Comparison of ENCODE assay signal across 8 cellular contexts in genomic region chr4:185472063-185472542, GRCh38. TPM values are rescaled to one million over a fixed set of nuclear protein-coding genes. Genes with fewer than 3 reads are reported as not detected.
DNase-seq lines count a peak whose midpoint lies in the region; ATAC-seq, FAIRE-seq and TF ChIP-seq lines count a peak whose summit lies in the region.

No MANE protein-coding gene starts in this region.

- H3K4me2 ChIP-seq in H1 (ENCODE audit: insufficient read depth in 1 of 2, low read depth in 2 of 2, low read length in 2 of 2) = peak overlapping the region; percentile 54 to 80

- peak overlapping the region in 2 of 4 experiments; percentile 34 to 53; a peak in 4 of 7 replicates for H3K9ac ChIP-seq in H1 (replicated peaks in 1 of 4; ENCODE audit: extremely low read depth in 1 of 4, low read depth in 3 of 4, low read length in 3 of 4)

- no peaks in the 10 kb centered on the region for H3K79me1 ChIP-seq in H1 (ENCODE audit: low read depth, low read length)

- CTCF ChIA-PET in H1 (lab: Charles Lee; ENCODE audit: partially characterized antibody) = interaction anchor here (0.7 to 1.4 kb wide), 6 partner anchors 47 to 665 kb away, joined by 3 to 5 read pairs (median 3); no protein-coding TSS in a partner anchor

- H2BK15ac ChIP-seq in H1 (ENCODE audit: low read length) = no peak overlapping the region

- H3K36me3 ChIP-seq in H1 (ENCODE audit: control insufficient read depth in 2 of 4, insufficient read depth in 4 of 4, low read length in 3 of 4) = no peaks in the 10 kb centered on the region
- H3K36me3 ChIP-seq in pancreas = no peaks in the 10 kb centered on the region
- no peaks in the 10 kb centered on the region for H3K36me3 ChIP-seq in adrenal gland (replicated peaks in 1 of 2)

- intact Hi-C loops in pancreas (cut with DNase I) (loop anchor here in 1 of 3 donors (10.0 kb wide), 1 partner anchor 123 kb away; no protein-coding TSS in a partner anchor), adrenal gland (cut with DNase I) (loop anchor here (5.0 to 10.0 kb wide), 2 partner anchors 103 to 125 kb away; no protein-coding TSS in a partner anchor)

- no peak overlapping the region for H4K91ac ChIP-seq in H1 (replicated peaks; ENCODE audit: insufficient read length, low read length)

- TF ChIP-seq CTCF in GM12864 (IDR thresholded peaks at IDR 0.05; ENCODE audit: low read depth, low read length, missing control alignments) (no peak), H1 (IDR thresholded peaks at IDR 0.05; ENCODE audit: control extremely low read depth in 1 of 3, insufficient read depth in 1 of 3, low read depth in 1 of 3, low read length in 3 of 3) (no peak), pancreas (IDR thresholded peaks at IDR 0.05) (no peak), adrenal gland (IDR thresholded peaks at IDR 0.05) (no peak)

- H3K27ac ChIP-seq in H1 (ENCODE audit: low read depth, low read length) (no peak overlapping the region), pancreas (no peak overlapping the region), adrenal gland (no peak overlapping the region)

- H3K79me2 ChIP-seq in H1 (ENCODE audit: control insufficient read depth in 1 of 2, insufficient read depth in 2 of 2, low read length in 2 of 2) = no peaks in the 10 kb centered on the region

- H2BK120ac ChIP-seq in H1 (replicated peaks; ENCODE audit: low read depth, low read length) = no peak overlapping the region

- H2BK12ac ChIP-seq in H1 (ENCODE audit: low read depth, low read length) = no peak overlapping the region

- H4K5ac ChIP-seq in H1 (ENCODE audit: insufficient read length, low read depth, low read length) = no peak overlapping the region

- H2BK5ac ChIP-seq in H1 (ENCODE audit: low read depth, low read length) = no peak overlapping the region

- H3K56ac ChIP-seq in H1 (replicated peaks; ENCODE audit: insufficient read length, low read depth, low read length) = no peak overlapping the region

- peaks cover 5% of the 10 kb centered on the region for H3K23me2 ChIP-seq in H1 (ENCODE audit: low read depth, low read length)

- 0 out of 2 replicates have a peak overlapping the region, but pooled peaks have one; percentile 35 for H2AFZ ChIP-seq in H1 (ENCODE audit: low read length)

- peaks cover 0 to 4% (median 0%) of the 10 kb centered on the region in 4 experiments; a peak in 2 of 7 replicates for H3K27me3 ChIP-seq in H1 (replicated peaks in 1 of 4; ENCODE audit: control insufficient read depth in 3 of 4, extremely low read depth in 1 of 4, insufficient read depth in 3 of 4, low read length in 3 of 4)
- H3K27me3 ChIP-seq in pancreas = no peaks in the 10 kb centered on the region
- no peaks in the 10 kb centered on the region for H3K27me3 ChIP-seq in adrenal gland

- no peak for TF ChIP-seq POLR2A in H1 (IDR thresholded peaks at IDR 0.05; ENCODE audit: control extremely low read depth in 1 of 2, low read depth in 2 of 2, low read length in 2 of 2)
- no peak for TF ChIP-seq POLR2A in adrenal gland (IDR thresholded peaks at IDR 0.05)

- no peaks in the 10 kb centered on the region for H4K20me1 ChIP-seq in H1 (replicated peaks in 1 of 2; ENCODE audit: control insufficient read depth in 1 of 2, insufficient read depth in 2 of 2, low read length in 2 of 2)

- no peak overlapping the region for H3K23ac ChIP-seq in H1 (ENCODE audit: insufficient read length)

- 0 out of 2 replicates have a peak overlapping the region, but pooled peaks have one; percentile 2 for H3K18ac ChIP-seq in H1 (ENCODE audit: extremely low read depth, low read length)

- peak overlapping the region; percentile 94 for H3K4me3 ChIP-seq in GM12864 (ENCODE audit: low read depth, low read length)
- H3K4me3 ChIP-seq in Jurkat, Clone E6-1 (ENCODE audit: low read length) = peak overlapping the region; percentile 54
- peak overlapping the region; percentile 56 to 92 (median 74) for H3K4me3 ChIP-seq in H1 (ENCODE audit: extremely low read depth in 1 of 4, insufficient read depth in 2 of 4, low read depth in 3 of 4, low read length in 4 of 4)
- peak overlapping the region; percentile 80 to 95 (median 87) for H3K4me3 ChIP-seq in pancreas
- peak overlapping the region in 2 of 4 donors; percentile 72 to 81 for H3K4me3 ChIP-seq in adrenal gland

- POLR2A ChIA-PET in H1 (lab: Charles Lee; ENCODE audit: partially characterized antibody) = interaction anchor here (0.8 kb wide), 1 partner anchor 9 kb away, joined by 3 read pairs; no protein-coding TSS in a partner anchor

- H3K14ac ChIP-seq in H1 (ENCODE audit: insufficient read length) = no peak overlapping the region

- H2BK20ac ChIP-seq in H1 (ENCODE audit: low read length) = no peak overlapping the region

- DNase-seq in GM12864 (ENCODE audit: low read depth) (no peak), H1 (ENCODE audit: low read depth in 1 of 2, low spot score in 2 of 2) (no peak), pancreas (no peak), cerebellar nuclear complex (lab: John Stamatoyannopoulos, UW) (no peak), adrenal gland (no peak)
- DNase-seq in Jurkat, Clone E6-1 (ENCODE audit: low read depth, low spot score) = no peak
- DNase-seq in activated CD4-positive, alpha-beta T cell treated with anti-CD3 and anti-CD28 coated beads, Interleukin-2, amount 50 U/mL, for 1 hour = no peak

- no peak overlapping the region for H4K8ac ChIP-seq in H1 (ENCODE audit: extremely low read depth, insufficient read depth, low read length)

- H3K9me3 ChIP-seq in H1 (ENCODE audit: insufficient read depth in 2 of 2, low read depth in 1 of 2, low read length in 1 of 2) = no peaks in the 10 kb centered on the region
- no peaks in the 10 kb centered on the region for H3K9me3 ChIP-seq in pancreas
- H3K9me3 ChIP-seq in adrenal gland (replicated peaks in 1 of 3) = no peaks in the 10 kb centered on the region

- ATAC-seq in pancreas = no peak
- no peak for ATAC-seq in HG02884 (IDR thresholded peaks at IDR 0.05; ENCODE audit: unreplicated experiment)

- no peak overlapping the region for H3K4ac ChIP-seq in H1 (replicated peaks; ENCODE audit: insufficient read length, low read depth, low read length)

- no peak for TF ChIP-seq RAD21 in H1 (IDR thresholded peaks at IDR 0.05 in 1 of 2, conservative IDR thresholded peaks at IDR 0.05 in 1 of 2; ENCODE audit: low read depth in 2 of 2, low read length in 2 of 2)

- H2AK5ac ChIP-seq in H1 (ENCODE audit: low read depth, low read length) = no peak overlapping the region

- peaks cover 0 to 3% (median under 1%) of the 10 kb centered on the region in 4 experiments; a peak in 4 of 7 replicates for H3K4me1 ChIP-seq in H1 (replicated peaks in 1 of 4; ENCODE audit: control insufficient read depth in 3 of 4, insufficient read depth in 4 of 4, low read length in 3 of 4)
- H3K4me1 ChIP-seq in pancreas = peaks cover 0 to 4% (median 0%) of the 10 kb centered on the region in 3 donors
- H3K4me1 ChIP-seq in adrenal gland (replicated peaks in 1 of 2) = peaks cover 0 to 4% of the 10 kb centered on the region in 2 donors

- WGBS in H1 (ENCODE audit: extremely low coverage in 1 of 2, insufficient coverage in 1 of 2, insufficient read length in 1 of 2, insufficient replicate concordance in 2 of 2, low coverage in 1 of 2, low lambda C conversion rate in 2 of 2, missing lambda C conversion rate in 1 of 2), 2 experiments = 44% methylated on average over 11 of the region's 11 CpGs; no CpG with 5 or more reads in 1 of the 2 experiments
- 43 to 44% methylated on average over 11 of the region's 11 CpGs for WGBS in pancreas, 2 donors
- 21 to 33% (median 28%) methylated on average over 11 of the region's 11 CpGs for WGBS in adrenal gland, 4 donors

- FAIRE-seq in H1 (lab: Jason Lieb, UNC) (peak; percentile 19), pancreas (lab: Jason Lieb, UNC) (no peak)

- no peak for TF ChIP-seq EP300 in H1 (IDR thresholded peaks at IDR 0.05; ENCODE audit: borderline replicate concordance in 1 of 2, low read depth in 2 of 2, low read length in 2 of 2)

TF ChIP-seq in H1, 55 proteins besides CTCF, POLR2A, EP300 and RAD21:
- TF ChIP-seq KDM5A (IDR thresholded peaks at IDR 0.05; ENCODE audit: low read length) = no peak
- no peak for TF ChIP-seq MAX (IDR thresholded peaks at IDR 0.05)
- no peak for TF ChIP-seq POLR2AphosphoS5 (IDR thresholded peaks at IDR 0.05; ENCODE audit: low read depth, low read length)
- TF ChIP-seq PHF8 (conservative IDR thresholded peaks at IDR 0.05; ENCODE audit: low read depth, low read length) = 0 out of 2 replicates have a peak, but pooled peaks have one; percentile 6

RNA-seq across cellular contexts. Expression of gene CCDC110, which starts 0.6 kb away (rescaled TPM):
- not detected for polyA plus RNA-seq in Jurkat, Clone E6-1 (2012; ENCODE audit: insufficient read depth, insufficient read length)
- 2.5 and 3.1 TPM in 2 replicates for total RNA-seq in H1 (2021; fragmentation: NEBNext Ultra II Directional; extraction: Animal tissue kit (Norgen Biotek cat#: 25700))
- polyA plus RNA-seq in H1 (2011; rRNA removed) (0.33 and 0.36 TPM in 2 replicates), pancreas (1 to 10 TPM; 4.1 to 6.2 TPM), adrenal gland (1 to 10 TPM in 1 of 3 donors, under 1 TPM in 2; 0.64 to 2.0 (median 0.64) TPM)
- polyA plus RNA-seq in H1 (2011; cell fraction: cytosol; rRNA removed) = 0.87 TPM
- polyA plus RNA-seq in H1 (2011; cell fraction: nucleus; rRNA removed) = 0.76 TPM
- 1.1 to 2.3 TPM (median 1.4 TPM) in 4 replicates for polyA plus RNA-seq in H1 (2012, experiment 1 of 2)
- polyA plus RNA-seq in H1 (2012, experiment 2 of 2) = 0.28 TPM
- 3.1 TPM for polyA plus RNA-seq in H1 (2013, experiment 1 of 2)
- 3.1 TPM for polyA plus RNA-seq in H1 (2013, experiment 2 of 2)
- polyA minus RNA-seq in H1 (2011; rRNA and poly(A)+ RNA removed) = 1.6 and 2.1 TPM in 2 replicates
- polyA minus RNA-seq in H1 (2011; cell fraction: cytosol; rRNA and poly(A)+ RNA removed) = 3.6 TPM
- polyA minus RNA-seq in H1 (2011; cell fraction: nucleus; rRNA and poly(A)+ RNA removed) = 7.4 TPM
- total RNA-seq in pancreas (10 to 100 TPM; 11.2 to 25.8 (median 19.6) TPM), adrenal gland (1 to 10 TPM in 6 of 8 donors, under 1 TPM in 1, not detected in 1; 0.84 to 2.7 (median 1.5) TPM)

RNA-seq across cellular contexts. Expression of gene UFSP2, which starts 46.3 kb away (rescaled TPM):
- 56.8 TPM for polyA plus RNA-seq in Jurkat, Clone E6-1 (2012; ENCODE audit: insufficient read depth, insufficient read length)
- 24.0 and 26.0 TPM in 2 replicates for total RNA-seq in H1 (2021; fragmentation: NEBNext Ultra II Directional; extraction: Animal tissue kit (Norgen Biotek cat#: 25700))
- polyA plus RNA-seq in H1 (2011; rRNA removed) (15.7 and 22.9 TPM in 2 replicates), pancreas (10 to 100 TPM; 10.1 to 14.7 TPM), adrenal gland (10 to 100 TPM; 20.9 to 76.4 (median 21.2) TPM)
- 28.6 TPM for polyA plus RNA-seq in H1 (2011; cell fraction: cytosol; rRNA removed)
- polyA plus RNA-seq in H1 (2011; cell fraction: nucleus; rRNA removed) = 8.4 TPM
- 30.8 to 43.4 TPM (median 31.2 TPM) in 4 replicates for polyA plus RNA-seq in H1 (2012, experiment 1 of 2)
- 4.5 TPM for polyA plus RNA-seq in H1 (2012, experiment 2 of 2)
- 17.6 TPM for polyA plus RNA-seq in H1 (2013, experiment 1 of 2)
- 18.5 TPM for polyA plus RNA-seq in H1 (2013, experiment 2 of 2)
- polyA minus RNA-seq in H1 (2011; rRNA and poly(A)+ RNA removed) = 23.2 and 34.1 TPM in 2 replicates
- 23.7 TPM for polyA minus RNA-seq in H1 (2011; cell fraction: cytosol; rRNA and poly(A)+ RNA removed)
- polyA minus RNA-seq in H1 (2011; cell fraction: nucleus; rRNA and poly(A)+ RNA removed) = 26.7 TPM
- total RNA-seq in pancreas (10 to 100 TPM; 13.4 to 23.4 (median 20.7) TPM), adrenal gland (10 to 100 TPM; 19.7 to 50.0 (median 44.1) TPM)
